In genomic region chr6:108791700-108792099, GRCh38 we compare ENCODE assay signal across 11 cellular contexts.
"Had no signal": no experiment of that assay in that cellular context is flagged by ENCODE, and none has a peak within 500 bp of the region (broad histone marks: within the 10 kb centered on the region; RNA-seq: fewer than 3 reads in every experiment).

No MANE protein-coding gene starts in this region.

- DNase-seq: H9, HCEC 1CT, HFFc6, KBM-7 had no signal

- ATAC-seq: GM23338, HepG2 had no signal

- H3K4me3 Mint-ChIP-seq: GM23338, H9, HFFc6, IgD-negative memory B cell had no signal

- H3K27ac ChIP-seq: HL-60, KMS-11 had no signal

- H3K4me1 Mint-ChIP-seq: GM23338, H9 had no signal

- FAIRE-seq: H1, H54, HepG2 had no signal

- H3K36me3 Mint-ChIP-seq: IgD-negative memory B cell had no signal

- H3K27ac Mint-ChIP-seq: GM23338, H9, HFFc6, IgD-negative memory B cell had no signal

- H3K4me3 ChIP-seq: GM23338 had no signal
